In the genomic region with DNA sequence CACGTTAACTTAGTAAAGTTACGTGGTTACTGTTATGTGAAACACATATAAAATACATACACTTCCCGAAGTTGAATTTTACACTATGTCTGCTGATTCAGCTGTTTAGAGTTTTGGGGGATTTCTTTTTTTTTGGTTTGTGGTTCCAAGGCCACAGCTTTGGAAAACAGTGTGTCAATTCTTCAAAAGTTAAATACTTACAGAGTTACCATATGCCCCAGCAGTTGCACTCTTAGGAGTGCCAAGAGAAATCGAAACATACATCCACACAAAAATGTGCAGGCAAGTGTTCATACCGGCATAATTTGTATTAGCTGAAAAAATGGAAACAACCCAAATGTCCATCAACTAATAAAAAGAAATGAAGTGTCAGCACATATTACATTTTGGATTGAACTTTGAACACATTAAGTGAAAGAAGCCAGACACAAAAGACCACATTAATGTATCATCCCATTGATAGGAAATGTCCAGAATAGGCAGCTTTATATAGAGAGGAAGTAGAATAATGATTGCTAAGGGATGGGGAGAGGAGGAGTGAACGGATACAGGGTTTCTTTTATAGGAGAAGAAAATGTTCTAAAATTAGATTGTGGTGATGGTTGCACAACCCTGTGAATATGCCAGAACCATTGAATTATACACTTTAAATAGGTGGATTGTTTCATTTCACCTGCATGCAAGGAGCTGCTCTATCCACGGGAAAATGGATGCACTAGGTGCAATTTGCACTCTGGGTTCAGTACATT, we compare ENCODE assay signal across 16 cellular contexts. TPM values are rescaled to one million over a fixed set of nuclear protein-coding genes. Genes with fewer than 3 reads are reported as not detected.
DNase-seq lines count a peak whose midpoint lies in the region; ATAC-seq and TF ChIP-seq lines count a peak whose summit lies in the region.
"Had no signal": no experiment of that assay in that cellular context is flagged by ENCODE, and none has a peak within 500 bp of the region (broad histone marks: within the 10 kb centered on the region; RNA-seq: fewer than 3 reads in every experiment).

No MANE protein-coding gene starts in this region.

- peak overlapping the region; percentile 0 for H3K4me3 Mint-ChIP-seq in CD8-positive, alpha-beta T cell
- H3K4me3 Mint-ChIP-seq in IgD-negative memory B cell (peak overlapping the region; percentile 18 to 83 (median 78)), T-cell (peak overlapping the region; percentile 26 to 57 (median 44)), naive B cell (peak overlapping the region in 7 of 8 donors; percentile 6 to 86 (median 53))

- peaks cover 62% of the 10 kb centered on the region for H3K36me3 Mint-ChIP-seq in CD8-positive, alpha-beta T cell
- H3K36me3 Mint-ChIP-seq in IgD-negative memory B cell (peaks cover 7% of the 10 kb centered on the region), T-cell (peaks cover 47% of the 10 kb centered on the region), naive B cell (peaks cover 4 to 5% of the 10 kb centered on the region in 2 donors)

- peaks cover 83% of the 10 kb centered on the region for H3K4me1 Mint-ChIP-seq in CD8-positive, alpha-beta T cell (ENCODE audit: low read depth)
- peaks cover 52 to 68% (median 67%) of the 10 kb centered on the region in 3 donors for H3K4me1 Mint-ChIP-seq in IgD-negative memory B cell
- H3K4me1 Mint-ChIP-seq in T-cell, result peaks cover 78 to 85% (median 78%) of the 10 kb centered on the region in 3 donors
- peaks cover 54 to 73% (median 73%) of the 10 kb centered on the region in 3 donors for H3K4me1 Mint-ChIP-seq in naive B cell

- no peaks in the 10 kb centered on the region for H4K20me1 ChIP-seq in PC-9 (ENCODE audit: insufficient read depth)

- H3K27ac Mint-ChIP-seq in CD8-positive, alpha-beta T cell, result peak overlapping the region; percentile 82
- peak overlapping the region; percentile 83 to 96 (median 95) for H3K27ac Mint-ChIP-seq in IgD-negative memory B cell
- peak overlapping the region; percentile 20 to 56 for H3K27ac Mint-ChIP-seq in T-cell
- H3K27ac Mint-ChIP-seq in naive B cell, result peak overlapping the region; percentile 23 to 98 (median 92)

- no peak for TF ChIP-seq CTCF in CD8-positive, alpha-beta T cell (IDR thresholded peaks at IDR 0.05)
- no peak for TF ChIP-seq CTCF in PC-9 (conservative IDR thresholded peaks at IDR 0.05)

- no peaks in the 10 kb centered on the region for H3K9me3 ChIP-seq in CD8-positive, alpha-beta T cell (ENCODE audit: low read length)
- no peaks in the 10 kb centered on the region for H3K9me3 ChIP-seq in PC-9 (ENCODE audit: insufficient read depth, low read depth)
- H3K9me3 ChIP-seq: MG63 had no signal

- no peak for ATAC-seq in CD8-positive, alpha-beta T cell
- ATAC-seq in T-cell (replicated peaks in 1 of 4) (peak in 1 of 4 experiments; percentile 28), naive B cell (ENCODE audit: low read depth in 2 of 2) (no peak), HG03135 (IDR thresholded peaks at IDR 0.05; ENCODE audit: unreplicated experiment) (no peak), esophagus mucosa (no peak)
- ATAC-seq: left colon, Right ventricle myocardium inferior, sciatic nerve had no signal

- H3K79me2 ChIP-seq in PC-9 (ENCODE audit: low read depth), result no peaks in the 10 kb centered on the region

- no peaks in the 10 kb centered on the region for H3K9me3 Mint-ChIP-seq in CD8-positive, alpha-beta T cell
- no peaks in the 10 kb centered on the region for H3K9me3 Mint-ChIP-seq in IgD-negative memory B cell
- no peaks in the 10 kb centered on the region for H3K9me3 Mint-ChIP-seq in T-cell
- H3K9me3 Mint-ChIP-seq in naive B cell, result peaks cover 0 to 2% (median 0%) of the 10 kb centered on the region in 7 donors

- H3K36me3 ChIP-seq in CD8-positive, alpha-beta T cell (ENCODE audit: insufficient read depth, low read length), result no peaks in the 10 kb centered on the region
- H3K36me3 ChIP-seq in PC-9 (ENCODE audit: low read depth), result no peaks in the 10 kb centered on the region
- H3K36me3 ChIP-seq: MG63 had no signal

- H3K27me3 ChIP-seq in CD8-positive, alpha-beta T cell (ENCODE audit: insufficient read depth, low read length), result no peaks in the 10 kb centered on the region
- no peaks in the 10 kb centered on the region for H3K27me3 ChIP-seq in PC-9 (ENCODE audit: insufficient read depth, low read depth)
- H3K27me3 ChIP-seq: MG63 had no signal

- H3K9me2 ChIP-seq in PC-9 (ENCODE audit: insufficient read depth), result no peaks in the 10 kb centered on the region

- H3F3A ChIP-seq in PC-9 (ENCODE audit: insufficient read depth, low read depth), result no peaks in the 10 kb centered on the region

- H3K4me3 ChIP-seq in CD8-positive, alpha-beta T cell (ENCODE audit: low read depth, low read length), result no peak overlapping the region
- no peak overlapping the region for H3K4me3 ChIP-seq in PC-9
- H3K4me3 ChIP-seq: MG63 had no signal

- POLR2A ChIA-PET in CD8-positive, alpha-beta T cell (lab: Charles Lee), result interaction anchor here (2.2 kb wide), 1 partner anchor 16 kb away, joined by 5 read pairs; no protein-coding TSS in a partner anchor
- POLR2A ChIA-PET in T-cell (lab: Charles Lee), result interaction anchor here in 1 of 2 donors (0.6 kb wide), 1 partner anchor 1088 kb away, joined by 13 read pairs; no protein-coding TSS in a partner anchor
- POLR2A ChIA-PET in PC-9 (lab: Charles Lee; ENCODE audit: unreplicated experiment), result no interaction called here

- no peak overlapping the region for H3K27ac ChIP-seq in CD8-positive, alpha-beta T cell (ENCODE audit: low read depth, low read length)
- no peak overlapping the region for H3K27ac ChIP-seq in PC-9

- H3K4me1 ChIP-seq in CD8-positive, alpha-beta T cell (ENCODE audit: insufficient read depth, low read length), result peaks cover 58% of the 10 kb centered on the region
- no peaks in the 10 kb centered on the region for H3K4me1 ChIP-seq in PC-9 (replicated peaks; ENCODE audit: insufficient read depth)

- no peak overlapping the region for H2AFZ ChIP-seq in PC-9

- CTCF ChIA-PET in CD8-positive, alpha-beta T cell (lab: Charles Lee), result interaction anchor here (1.3 to 1.6 kb wide), 2 partner anchors 70 to 406 kb away, joined by 3 read pairs; a partner anchor contains a TSS
- CTCF ChIA-PET in T-cell (lab: Charles Lee) (no interaction called here), PC-9 (lab: Charles Lee) (no interaction called here)

- no peak for DNase-seq in CD8-positive, alpha-beta T cell
- DNase-seq in T-cell (no peak), naive B cell (no peak), PC-9 (no peak), hepatic stellate cell (ENCODE audit: low spot score) (no peak)
- DNase-seq: activated CD4-positive, CD25-positive, alpha-beta regulatory T cell; activated effector memory CD4-positive, alpha-beta T cell treated with anti-CD3 and anti-CD28 coated beads, Interleukin-2, amount 50 U/mL, for 16 hours; left colon; MG63; NCI-H446 treated with DMSO at 0.1 percent for 48 hours had no signal

- intact Hi-C loops in CD8-positive, alpha-beta T cell (cut with DNase I, micrococcal nuclease), result no loop called here
- intact Hi-C loops in PC-9 (cut with micrococcal nuclease; ENCODE audit: unreplicated experiment), result no loop called here

- no peaks in the 10 kb centered on the region for H3K27me3 Mint-ChIP-seq in CD8-positive, alpha-beta T cell (ENCODE audit: low read depth)
- H3K27me3 Mint-ChIP-seq in IgD-negative memory B cell, result no peaks in the 10 kb centered on the region
- H3K27me3 Mint-ChIP-seq in T-cell, result no peaks in the 10 kb centered on the region
- H3K27me3 Mint-ChIP-seq in naive B cell, result no peaks in the 10 kb centered on the region

- BruUV-seq in PC-9 (replicated peaks; lab: Mats Ljungman, UMichigan), result no TSS peak

- H3K4me2 ChIP-seq in PC-9, result no peak overlapping the region

RNA-seq across cellular contexts. Expression of a gene that starts 17.6 kb away (rescaled TPM):
- 10 to 100 TPM; 36.4 to 36.8 TPM for total RNA-seq in CD8-positive, alpha-beta T cell
- 66.4 TPM for polyA plus RNA-seq in IgD-negative memory B cell
- 100 to 1,000 TPM in 1 of 5 donors, 10 to 100 TPM in 4; 86.5 to 102 (median 88.4) TPM for total RNA-seq in T-cell
- polyA plus RNA-seq in naive B cell (ENCODE audit: low read depth in 6 of 6), result 10 to 100 TPM; 40.1 to 76.1 (median 45.0) TPM
- not detected in 2 replicates for total RNA-seq in PC-9 (2021)
- total RNA-seq in esophagus mucosa, result 1.4 TPM
- total RNA-seq: myocyte had no signal

Comparison
In these comparisons a context has a peak if more than half of its experiments do, and no peak if none do; other contexts are left out.
1. H3K27ac Mint-ChIP-seq: peak in every context shown above with its lines; median percentile 95 in IgD-negative memory B cell; 92 in naive B cell; 82 in CD8-positive, alpha-beta T cell; 38 in T-cell.
2. H3K4me3 Mint-ChIP-seq: peak in every context shown above with its lines; median percentile 78 in IgD-negative memory B cell; 53 in naive B cell; 44 in T-cell; 0 in CD8-positive, alpha-beta T cell.
3. RNA of a gene that starts 17.6 kb away (total RNA-seq): 86.5 to 102 TPM in T-cell and 36.4 to 36.8 TPM in CD8-positive, alpha-beta T cell; 1.4 TPM in esophagus mucosa (single experiment) and not detected in PC-9; every median in the first group is over 10 times any median in the second.